ENCODE assay signal across 8 cellular contexts in the genomic region with DNA sequence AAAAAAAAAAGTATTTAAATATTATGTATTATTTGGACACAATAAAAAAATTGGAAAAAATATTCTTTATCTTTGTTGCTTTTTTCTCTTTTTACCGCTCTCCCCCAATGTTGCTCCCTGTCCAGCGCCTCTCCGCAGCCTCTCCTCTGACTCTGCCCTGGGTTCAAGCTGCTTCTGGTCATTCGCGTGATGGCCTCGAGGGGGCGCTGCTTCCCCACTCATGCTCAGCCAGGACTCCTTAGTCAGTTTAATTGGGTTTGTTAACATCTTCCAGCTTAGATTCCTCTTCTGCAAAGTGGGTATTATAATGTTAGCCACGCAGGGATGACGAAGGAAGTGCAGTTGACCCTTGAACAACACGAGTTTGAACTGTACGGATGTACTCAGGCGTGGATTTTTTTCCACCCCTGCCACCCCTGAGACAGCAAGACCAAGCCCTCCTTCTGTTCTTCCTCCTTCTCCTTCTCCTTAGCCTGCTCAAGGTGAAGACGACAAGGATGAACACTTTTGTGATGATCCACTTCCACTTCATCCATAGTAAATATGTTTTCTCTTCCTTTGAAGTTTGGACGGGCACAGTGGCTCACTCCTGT. TPM values are rescaled to one million over a fixed set of nuclear protein-coding genes. Genes with fewer than 3 reads are reported as not detected.
DNase-seq lines count a peak whose midpoint lies in the region; ATAC-seq and TF ChIP-seq lines count a peak whose summit lies in the region.

No MANE protein-coding gene starts in this region.

- no peak overlapping the region for H3K27ac Mint-ChIP-seq in nephron progenitor cell
- no peak overlapping the region for H3K27ac Mint-ChIP-seq in type B pancreatic cell

- no peaks in the 10 kb centered on the region for H3K36me3 Mint-ChIP-seq in nephron progenitor cell (ENCODE audit: low read depth)
- H3K36me3 Mint-ChIP-seq in type B pancreatic cell, result no peaks in the 10 kb centered on the region

- TF ChIP-seq CTCF in AG09309 (IDR thresholded peaks at IDR 0.05; ENCODE audit: control insufficient read depth, insufficient read depth, low read depth, low read length, missing control alignments), result peak; percentile 84
- TF ChIP-seq CTCF in GM13977 (IDR thresholded peaks at IDR 0.05; ENCODE audit: extremely low read depth, insufficient read depth, missing control alignments), result peak; percentile 95
- peak; percentile 82 for TF ChIP-seq CTCF in nephron progenitor cell (IDR thresholded peaks at IDR 0.05)
- peak; percentile 95 for TF ChIP-seq CTCF in type B pancreatic cell (conservative IDR thresholded peaks at IDR 0.05)

- H3K9me3 Mint-ChIP-seq in nephron progenitor cell (no peaks in the 10 kb centered on the region), type B pancreatic cell (no peaks in the 10 kb centered on the region)

- H3K4me3 Mint-ChIP-seq in nephron progenitor cell (no peak overlapping the region), type B pancreatic cell (no peak overlapping the region)

- H3K4me3 ChIP-seq in AG09309 (ENCODE audit: control insufficient read depth, low read depth, low read length), result no peak overlapping the region

- DNase-seq in AG09309 (ENCODE audit: low read depth), result no peak
- DNase-seq in GM13977 (ENCODE audit: low spot score), result peak; percentile 55
- peak; percentile 59 for DNase-seq in NCI-H748 treated with DMSO at 0.1 percent for 48 hours (lab: John Stamatoyannopoulos, UW)
- DNase-seq in activated CD8-positive, alpha-beta memory T cell treated with anti-CD3 and anti-CD28 coated beads for 48 hours (ENCODE audit: low read depth in 2 of 3, low spot score in 2 of 3), result peak; percentile 12 to 47 (median 26)
- DNase-seq in nephron progenitor cell, result peak; percentile 68
- DNase-seq in type B pancreatic cell (ENCODE audit: extremely low spot score, unreplicated experiment), result no peak
- no peak for DNase-seq in stimulated activated naive CD4-positive, alpha-beta T cell treated with Interleukin-2 at 50 U/mL for 16 hours (lab: John Stamatoyannopoulos, UW)

- ATAC-seq in esophagus mucosa, result peak; percentile 45

- H3K4me1 Mint-ChIP-seq in nephron progenitor cell (no peaks in the 10 kb centered on the region), type B pancreatic cell (ENCODE audit: unreplicated experiment) (no peaks in the 10 kb centered on the region)

- in situ Hi-C loops in GM13977 (cut with MboI; ENCODE audit: low pct_unique_long_range_greater_than_20kb, low sequenced_read_pairs, unreplicated experiment), result no loop called here

- H3K27me3 Mint-ChIP-seq in nephron progenitor cell (ENCODE audit: low read depth, poor library complexity), result peaks cover 17% of the 10 kb centered on the region
- peaks cover 3% of the 10 kb centered on the region for H3K27me3 Mint-ChIP-seq in type B pancreatic cell

RNA-seq across cellular contexts. Expression of a gene that starts 4.8 kb away (rescaled TPM):
- 0.20 TPM for total RNA-seq in esophagus mucosa
- total RNA-seq in type B pancreatic cell (ENCODE audit: low replicate concordance), result 0.05 TPM in 1 of 2 replicates, not detected in the other

RNA-seq across cellular contexts. Expression of a gene that starts 53.9 kb away (rescaled TPM):
- total RNA-seq in esophagus mucosa (1.6 TPM), type B pancreatic cell (ENCODE audit: low replicate concordance) (7.6 and 8.0 TPM in 2 replicates)

RNA-seq across cellular contexts. Expression of a gene that starts 54.9 kb away (rescaled TPM):
- total RNA-seq in esophagus mucosa, result 50.3 TPM
- 63.6 and 72.1 TPM in 2 replicates for total RNA-seq in type B pancreatic cell (ENCODE audit: low replicate concordance)

Comparison
In these comparisons a context has a peak if more than half of its experiments do, and no peak if none do; other contexts are left out.
1. DNase-seq: peak in GM13977 (single experiment), NCI-H748 treated with DMSO at 0.1 percent for 48 hours (single experiment), activated CD8-positive, alpha-beta memory T cell treated with anti-CD3 and anti-CD28 coated beads for 48 hours (3 of 3) and nephron progenitor cell (single experiment); none in AG09309 (single experiment), type B pancreatic cell (single experiment) and stimulated activated naive CD4-positive, alpha-beta T cell treated with Interleukin-2 at 50 U/mL for 16 hours (single experiment).
2. Peak in every context shown above with its lines, with median percentiles within 50 percentile points of each other: CTCF ChIP-seq.